ENCODE assay signal across 8 cellular contexts in genomic region chr3:47163023-47163989, GRCh38. TPM values are rescaled to one million over a fixed set of nuclear protein-coding genes. Genes with fewer than 3 reads are reported as not detected.
A peak's percentile ranks its signal among the peaks of the same experiment; 100 is the strongest.
DNase-seq lines count a peak whose midpoint lies in the region; ATAC-seq, FAIRE-seq and TF ChIP-seq lines count a peak whose summit lies in the region.

No MANE protein-coding gene starts in this region.

- peak overlapping the region; percentile 62 for H3K4me3 ChIP-seq in Jurkat, Clone E6-1 (ENCODE audit: low read length)
- H3K4me3 ChIP-seq in kidney (ENCODE audit: low read length in 2 of 2) = peak overlapping the region; percentile 71 to 86

- intact Hi-C loops in kidney (cut with DNase I) = no loop called here

- FAIRE-seq in kidney (lab: Jason Lieb, UNC) = no peak

- H3K9ac ChIP-seq in kidney (ENCODE audit: low read length in 2 of 2) = peak overlapping the region; percentile 74 to 75

- H3K27ac ChIP-seq in caudate nucleus (ENCODE audit: low read depth, low read length) = peak overlapping the region; percentile 76
- peak overlapping the region; percentile 91 to 93 for H3K27ac ChIP-seq in kidney (ENCODE audit: low read depth in 2 of 2, low read length in 2 of 2)

- peaks cover 20 to 24% of the 10 kb centered on the region in 2 donors for H3K4me1 ChIP-seq in kidney (ENCODE audit: control insufficient read depth in 1 of 2, insufficient read depth in 1 of 2, low read depth in 1 of 2, low read length in 2 of 2)

- no peaks in the 10 kb centered on the region for H3K36me3 ChIP-seq in kidney (ENCODE audit: control insufficient read depth in 1 of 2, insufficient read depth in 2 of 2, low read length in 2 of 2)

- DNase-seq in EL (peak; percentile 34), caudate nucleus (lab: John Stamatoyannopoulos, UW) (peak in 44 of 61 donors; percentile 7 to 76 (median 46)), kidney (peak; percentile 85), OCI-M2 (lab: John Stamatoyannopoulos, UW; ENCODE audit: unreplicated experiment) (no peak)
- peak; percentile 38 for DNase-seq in Jurkat, Clone E6-1 (ENCODE audit: low read depth, low spot score)
- peak; percentile 15 to 41 (median 35) for DNase-seq in activated CD4-positive, CD25-positive, alpha-beta regulatory T cell (lab: John Stamatoyannopoulos, UW)
- DNase-seq in stimulated activated CD4-positive, alpha-beta T cell treated with anti-CD3 and anti-CD28 coated beads, Interleukin-15, amount 100 ng/mL, for 1 hour (ENCODE audit: low read depth in 1 of 2, low spot score in 1 of 2) = peak; percentile 40 to 43

- TF ChIP-seq CTCF in kidney (IDR thresholded peaks at IDR 0.05; ENCODE audit: borderline replicate concordance, extremely low read depth, insufficient read depth) = no peak

- peak; percentile 21 for ATAC-seq in GM21576 (IDR thresholded peaks at IDR 0.05; ENCODE audit: unreplicated experiment)

- no peaks in the 10 kb centered on the region for H3K9me3 ChIP-seq in kidney (ENCODE audit: control insufficient read depth in 1 of 2, low read length in 2 of 2)

RNA-seq across cellular contexts. Expression of gene SETD2, which starts 0.6 kb away (rescaled TPM):
- 27.0 TPM for polyA plus RNA-seq in Jurkat, Clone E6-1 (2012; ENCODE audit: insufficient read depth, insufficient read length)
- total RNA-seq in kidney = 49.9 TPM
- polyA plus RNA-seq in kidney (ENCODE audit: insufficient read depth, low read depth, low replicate concordance) = 10.5 TPM
